ENCODE assay signal across 15 cellular contexts in genomic region chr5:52269853-52270252, GRCh38.
DNase-seq lines count a peak whose midpoint lies in the region; ATAC-seq and TF ChIP-seq lines count a peak whose summit lies in the region.
"Had no signal": no experiment of that assay in that cellular context is flagged by ENCODE, and none has a peak within 500 bp of the region (broad histone marks: within the 10 kb centered on the region; RNA-seq: fewer than 3 reads in every experiment).

No MANE protein-coding gene starts in this region.

- WGBS in GM23248 (ENCODE audit: low coverage in 1 of 2, low lambda C conversion rate in 2 of 2, missing lambda C conversion rate in 2 of 2), 2 experiments, result 7 to 10% methylated on average over 4 of the region's 4 CpGs

- H3K9me2 ChIP-seq in GM23248 (ENCODE audit: insufficient read depth), result no peaks in the 10 kb centered on the region
- H3K9me2 ChIP-seq: SK-N-SH had no signal

- intact Hi-C loops in gastrocnemius medialis (cut with DNase I; ENCODE audit: low total_unique reads), result no loop called here

- H3K27ac ChIP-seq in GM23248 (no peak overlapping the region), gastrocnemius medialis (no peak overlapping the region)
- H3K27ac ChIP-seq: hepatocyte had no signal

- DNase-seq in GM23248 (no peak), NCI-H1436 treated with DMSO at 0.1 percent for 48 hours (lab: John Stamatoyannopoulos, UW) (peak; percentile 89), adipocyte (ENCODE audit: low read depth) (peak; percentile 1), pons (ENCODE audit: low spot score) (peak; percentile 3), gastrocnemius medialis (no peak)
- no peak for DNase-seq in activated CD4-positive, CD25-positive, alpha-beta regulatory T cell (lab: John Stamatoyannopoulos, UW)
- DNase-seq: activated CD4-positive, alpha-beta memory T cell treated with anti-CD3 and anti-CD28 coated beads, Interleukin-2, amount 10 ng/mL, durations not matched to agents 7 days and 5 days; CD8-positive, alpha-beta T cell; cortex of kidney; SK-N-SH had no signal

- no peaks in the 10 kb centered on the region for H4K20me1 ChIP-seq in GM23248 (ENCODE audit: insufficient read depth)

- TF ChIP-seq POLR2A in gastrocnemius medialis (IDR thresholded peaks at IDR 0.05), result no peak

- no peaks in the 10 kb centered on the region for H3K4me1 ChIP-seq in GM23248 (ENCODE audit: insufficient read depth)
- no peaks in the 10 kb centered on the region for H3K4me1 ChIP-seq in adipocyte (ENCODE audit: control insufficient read depth, insufficient read depth, low read length)
- no peaks in the 10 kb centered on the region for H3K4me1 ChIP-seq in gastrocnemius medialis

- no peaks in the 10 kb centered on the region for H3K79me2 ChIP-seq in GM23248 (ENCODE audit: insufficient read depth)
- H3K79me2 ChIP-seq: hepatocyte had no signal

- peak overlapping the region; percentile 32 for H3K4me2 ChIP-seq in GM23248 (ENCODE audit: unreplicated experiment)
- H3K4me2 ChIP-seq: hepatocyte, SK-N-SH had no signal

- TF ChIP-seq CTCF in gastrocnemius medialis (IDR thresholded peaks at IDR 0.05 in 4 of 5, conservative IDR thresholded peaks at IDR 0.05 in 1 of 5), result no peak

- in situ Hi-C loops in GM23248 (cut with MboI), result no loop called here
- in situ Hi-C loops in gastrocnemius medialis (cut with MboI; ENCODE audit: low sequenced_read_pairs in 4 of 4), result no loop called here

- peak overlapping the region; percentile 58 for H3K4me3 ChIP-seq in GM23248
- peak overlapping the region; percentile 65 for H3K4me3 ChIP-seq in adipocyte (ENCODE audit: low read length)
- no peak overlapping the region for H3K4me3 ChIP-seq in gastrocnemius medialis
- H3K4me3 ChIP-seq: hepatocyte had no signal

- ATAC-seq in gastrocnemius medialis, result no peak
- no peak for ATAC-seq in GM19328 (IDR thresholded peaks at IDR 0.05; ENCODE audit: unreplicated experiment)
- ATAC-seq: CD8-positive, alpha-beta T cell; esophagus mucosa; left lobe of liver; natural killer cell treated with Interleukin-12 subunit alpha and Interleukin-12 subunit beta and Interleukin-15 and Interleukin-18, amount 100 ng/mL, for 72 hours had no signal

- H3K36me3 ChIP-seq in GM23248 (ENCODE audit: low read depth), result no peaks in the 10 kb centered on the region
- no peaks in the 10 kb centered on the region for H3K36me3 ChIP-seq in adipocyte (ENCODE audit: control insufficient read depth, insufficient read depth, low read length, severe bottlenecking)
- no peaks in the 10 kb centered on the region for H3K36me3 ChIP-seq in gastrocnemius medialis

- no peak overlapping the region; the same call in 1 of the 2 replicates for H3K9ac ChIP-seq in GM23248
- H3K9ac ChIP-seq in adipocyte (ENCODE audit: low read length), result no peak overlapping the region
- H3K9ac ChIP-seq: SK-N-SH had no signal

- H2AFZ ChIP-seq in GM23248, result peak overlapping the region; percentile 42
- H2AFZ ChIP-seq: hepatocyte had no signal

- H3K9me3 ChIP-seq in GM23248 (ENCODE audit: low read depth), result no peaks in the 10 kb centered on the region
- no peaks in the 10 kb centered on the region for H3K9me3 ChIP-seq in adipocyte (ENCODE audit: control insufficient read depth, low read length)
- H3K9me3 ChIP-seq in gastrocnemius medialis, result no peaks in the 10 kb centered on the region
- H3K9me3 ChIP-seq: SK-N-SH had no signal

- H3F3A ChIP-seq in GM23248 (ENCODE audit: insufficient read depth), result no peaks in the 10 kb centered on the region

- H3K27me3 ChIP-seq in GM23248 (replicated peaks; ENCODE audit: insufficient read depth), result no peaks in the 10 kb centered on the region
- no peaks in the 10 kb centered on the region for H3K27me3 ChIP-seq in adipocyte (replicated peaks; ENCODE audit: control insufficient read depth, insufficient read depth, low read length)
- no peaks in the 10 kb centered on the region for H3K27me3 ChIP-seq in gastrocnemius medialis
- H3K27me3 ChIP-seq: hepatocyte had no signal

Comparison
In these comparisons a context has a peak if more than half of its experiments do, and no peak if none do; other contexts are left out.
1. DNase-seq: peak in NCI-H1436 treated with DMSO at 0.1 percent for 48 hours (single experiment), adipocyte (single experiment) and pons (single experiment); none in GM23248 (single experiment), activated CD4-positive, CD25-positive, alpha-beta regulatory T cell (0 of 4) and gastrocnemius medialis (0 of 2).
2. H3K4me3 ChIP-seq: peak in GM23248 (single experiment) and adipocyte (single experiment); none in gastrocnemius medialis (0 of 4).